22 cellular contexts compared by ENCODE assay signal in the genomic region with DNA sequence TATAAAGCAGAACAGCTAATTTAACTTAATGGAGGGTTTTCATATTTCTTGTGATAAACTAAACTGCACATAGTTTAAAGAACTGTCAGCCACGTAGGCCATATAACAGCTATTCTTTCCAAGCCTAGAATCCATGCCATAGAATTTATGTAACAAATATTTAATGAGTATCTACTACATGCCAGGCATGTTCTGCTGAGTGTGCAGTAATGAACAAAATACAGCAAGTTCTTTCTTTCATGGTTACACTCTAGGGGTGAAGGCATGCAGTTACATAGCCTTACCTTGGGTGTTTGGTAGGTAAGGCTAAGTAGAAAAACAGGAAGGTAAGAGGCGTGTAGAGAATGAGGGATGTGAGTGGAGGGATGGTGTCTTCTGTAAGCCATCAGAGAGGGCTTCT. TPM values are rescaled to one million over a fixed set of nuclear protein-coding genes. Genes with fewer than 3 reads are reported as not detected.
A peak's percentile ranks its signal among the peaks of the same experiment; 100 is the strongest.
DNase-seq lines count a peak whose midpoint lies in the region; ATAC-seq and TF ChIP-seq lines count a peak whose summit lies in the region.
"Had no signal": no experiment of that assay in that cellular context is flagged by ENCODE, and none has a peak within 500 bp of the region (broad histone marks: within the 10 kb centered on the region; RNA-seq: fewer than 3 reads in every experiment).

No MANE protein-coding gene starts in this region.

- no peak overlapping the region for H4K5ac ChIP-seq in IMR-90 (ENCODE audit: low read depth, low read length)

- BruUV-seq in IMR-90 (replicated peaks; lab: Mats Ljungman, UMichigan), result no TSS peak

- H3K79me1 ChIP-seq in IMR-90 (ENCODE audit: low read depth in 1 of 2, low read length in 2 of 2), result peaks cover 20 to 48% of the 10 kb centered on the region in 2 experiments
- H3K79me1 ChIP-seq in trophoblast cell (ENCODE audit: low read length), result peaks cover 6% of the 10 kb centered on the region

- TF ChIP-seq CTCF in IMR-90 (conservative IDR thresholded peaks at IDR 0.05; ENCODE audit: low read depth, low read length), result no peak
- no peak for TF ChIP-seq CTCF in lower leg skin (IDR thresholded peaks at IDR 0.05)

- no peak overlapping the region for H3K23ac ChIP-seq in IMR-90 (ENCODE audit: low read depth, low read length)
- H3K23ac ChIP-seq in trophoblast cell (ENCODE audit: low read length), result no peak overlapping the region

- no peak overlapping the region for H2BK15ac ChIP-seq in IMR-90 (ENCODE audit: low read depth, low read length)

- H2AK5ac ChIP-seq in IMR-90 (ENCODE audit: low read depth, low read length), result no peak overlapping the region
- no peak overlapping the region for H2AK5ac ChIP-seq in trophoblast cell (ENCODE audit: low read length)

- H3K27ac ChIP-seq in IMR-90 (ENCODE audit: insufficient read depth, low read length), result no peak overlapping the region
- no peak overlapping the region for H3K27ac ChIP-seq in trophoblast cell (ENCODE audit: low read depth, low read length)
- H3K27ac ChIP-seq: C4-2B, dorsolateral prefrontal cortex, heart right ventricle, left ventricle myocardium inferior had no signal

- H4K8ac ChIP-seq in IMR-90 (ENCODE audit: low read depth in 2 of 2, low read length in 2 of 2) (no peak overlapping the region), trophoblast cell (ENCODE audit: low read depth, low read length) (no peak overlapping the region)

- no peak overlapping the region for H4K12ac ChIP-seq in trophoblast cell (ENCODE audit: low read depth, low read length)

- no peak overlapping the region for H2AK9ac ChIP-seq in IMR-90 (replicated peaks; ENCODE audit: low read depth, low read length, poor library complexity)

- no peak overlapping the region for H3K9ac ChIP-seq in IMR-90 (ENCODE audit: low read depth, low read length)
- H3K9ac ChIP-seq in trophoblast cell (ENCODE audit: low read length), result no peak overlapping the region

- no peaks in the 10 kb centered on the region for H3K27me3 Mint-ChIP-seq in activated T-cell treated with anti-CD3 and anti-CD28 coated beads, Interleukin-2, amount 50 U/mL, for 24 hours
- H3K27me3 Mint-ChIP-seq in activated naive CD8-positive, alpha-beta T cell treated with anti-CD3 and anti-CD28 coated beads, Interleukin-2, amount 50 U/mL, for 24 hours, result no peaks in the 10 kb centered on the region

- no peak overlapping the region for H3K14ac ChIP-seq in IMR-90 (replicated peaks; ENCODE audit: low read depth, low read length)
- no peak overlapping the region for H3K14ac ChIP-seq in trophoblast cell (ENCODE audit: low read length)

- H3K4ac ChIP-seq in IMR-90 (ENCODE audit: low read depth, low read length) (no peak overlapping the region), trophoblast cell (ENCODE audit: low read depth, low read length) (peak overlapping the region; percentile 39)

- peaks cover 72% of the 10 kb centered on the region for H3K4me1 Mint-ChIP-seq in activated T-cell treated with anti-CD3 and anti-CD28 coated beads, Interleukin-2, amount 50 U/mL, for 24 hours (ENCODE audit: low read depth)
- peaks cover 66% of the 10 kb centered on the region for H3K4me1 Mint-ChIP-seq in activated naive CD8-positive, alpha-beta T cell treated with anti-CD3 and anti-CD28 coated beads, Interleukin-2, amount 50 U/mL, for 24 hours

- H2BK12ac ChIP-seq in trophoblast cell (ENCODE audit: low read length), result no peak overlapping the region

- intact Hi-C loops in IMR-90 (cut with micrococcal nuclease) (loop anchor here (10.0 kb wide), 1 partner anchor 278 kb away; no protein-coding TSS in a partner anchor), lower leg skin (cut with DNase I; ENCODE audit: low total_unique reads) (no loop called here)

- H2AFZ ChIP-seq in IMR-90 (replicated peaks; ENCODE audit: low read length, poor library complexity), result no peak overlapping the region
- H2AFZ ChIP-seq in trophoblast cell (ENCODE audit: insufficient read depth, low read length, poor library complexity), result no peak overlapping the region

- H3K18ac ChIP-seq in IMR-90 (ENCODE audit: low read depth, low read length), result no peak overlapping the region; the same call in 1 of the 2 replicates
- H3K18ac ChIP-seq in trophoblast cell (ENCODE audit: low read length), result no peak overlapping the region

- H3K27ac Mint-ChIP-seq in activated T-cell treated with anti-CD3 and anti-CD28 coated beads, Interleukin-2, amount 50 U/mL, for 24 hours, result peak overlapping the region; percentile 97
- peak overlapping the region; percentile 13 for H3K27ac Mint-ChIP-seq in activated naive CD8-positive, alpha-beta T cell treated with anti-CD3 and anti-CD28 coated beads, Interleukin-2, amount 50 U/mL, for 24 hours
- H3K27ac Mint-ChIP-seq: WTC11 had no signal

- peaks cover 7% of the 10 kb centered on the region; the same call in 1 of the 2 replicates for H3K9me1 ChIP-seq in IMR-90 (ENCODE audit: insufficient read depth, low read length)

- H3K27me3 ChIP-seq in IMR-90 (ENCODE audit: control insufficient read depth, insufficient read depth, low read length) (no peaks in the 10 kb centered on the region), trophoblast cell (ENCODE audit: insufficient read depth, low read length) (no peaks in the 10 kb centered on the region)
- H3K27me3 ChIP-seq: dorsolateral prefrontal cortex, heart right ventricle had no signal

- H3K4me2 ChIP-seq in IMR-90 (ENCODE audit: low read depth, low read length), result no peak overlapping the region; the same call in 1 of the 2 replicates
- no peak overlapping the region for H3K4me2 ChIP-seq in trophoblast cell (ENCODE audit: low read length)

- ATAC-seq in IMR-90 (ENCODE audit: low read depth), result no peak
- ATAC-seq in activated naive CD8-positive, alpha-beta T cell treated with anti-CD3 and anti-CD28 coated beads, Interleukin-2, amount 50 U/mL, for 24 hours, result no peak
- no peak for ATAC-seq in HG03039 (IDR thresholded peaks at IDR 0.05; ENCODE audit: unreplicated experiment)
- ATAC-seq: heart right ventricle, mucosa of descending colon, WTC11 had no signal

- CTCF ChIA-PET in IMR-90 (lab: Yijun Ruan, JAX), result interaction anchor here (0.6 to 2.6 kb wide), 3 partner anchors 10 to 72 kb away, joined by 4 to 8 read pairs (median 8); no protein-coding TSS in a partner anchor

- POLR2A ChIA-PET in IMR-90 (lab: Charles Lee; ENCODE audit: unreplicated experiment), result no interaction called here

- no peak for DNase-seq in activated T-cell treated with anti-CD3 and anti-CD28 coated beads, Interleukin-2, amount 50 U/mL, for 24 hours
- no peak for DNase-seq in activated T-cell treated with anti-CD3 and anti-CD28 coated beads, Interleukin-2, amount 50 U/mL, for 1 hour
- DNase-seq in IMR-90, result no peak
- no peak for DNase-seq in activated naive CD8-positive, alpha-beta T cell treated with anti-CD3 and anti-CD28 coated beads, Interleukin-2, amount 50 U/mL, for 24 hours
- DNase-seq in trophoblast cell, result no peak
- no peak for DNase-seq in lower leg skin (ENCODE audit: low spot score in 2 of 2)
- no peak for DNase-seq in NCI-H82 (lab: John Stamatoyannopoulos, UW)
- DNase-seq: anterior cingulate cortex; central memory CD4-positive, alpha-beta T cell; DMS53; dorsolateral prefrontal cortex; heart right ventricle; Karpas-422; left ventricle myocardium inferior; mucosa of descending colon; NCI-H1048; NCI-H1930; NCI-H226 had no signal

- peaks cover 8% of the 10 kb centered on the region for H3K79me2 ChIP-seq in trophoblast cell (ENCODE audit: control insufficient read depth, insufficient read depth, low read length, poor library complexity)

- H2BK120ac ChIP-seq in IMR-90 (ENCODE audit: low read depth, low read length) (no peak overlapping the region), trophoblast cell (ENCODE audit: insufficient read depth, low read length, poor library complexity) (no peak overlapping the region)

- H2BK5ac ChIP-seq in IMR-90 (ENCODE audit: low read depth, low read length, poor library complexity, severe bottlenecking), result no peak overlapping the region
- no peak overlapping the region for H2BK5ac ChIP-seq in trophoblast cell (ENCODE audit: low read depth, low read length, poor library complexity)

- no peak overlapping the region for H2BK20ac ChIP-seq in IMR-90 (ENCODE audit: low read depth, low read length)

- no peak overlapping the region for H4K91ac ChIP-seq in IMR-90 (ENCODE audit: insufficient read depth, low read depth, low read length)
- no peak overlapping the region for H4K91ac ChIP-seq in trophoblast cell (ENCODE audit: low read depth, low read length)

- peak overlapping the region; percentile 15 for H3K4me3 Mint-ChIP-seq in activated T-cell treated with anti-CD3 and anti-CD28 coated beads, Interleukin-2, amount 50 U/mL, for 24 hours
- H3K4me3 Mint-ChIP-seq in activated naive CD8-positive, alpha-beta T cell treated with anti-CD3 and anti-CD28 coated beads, Interleukin-2, amount 50 U/mL, for 24 hours, result no peak overlapping the region
- H3K4me3 Mint-ChIP-seq: WTC11 had no signal

- H3K36me3 ChIP-seq in IMR-90 (ENCODE audit: control insufficient read depth, insufficient read depth, low read length), result peaks cover 2% of the 10 kb centered on the region; the same call in 1 of the 2 replicates
- H3K36me3 ChIP-seq in trophoblast cell (ENCODE audit: control insufficient read depth in 1 of 2, insufficient read depth in 2 of 2, low read length in 2 of 2), result no peaks in the 10 kb centered on the region
- H3K36me3 ChIP-seq: left ventricle myocardium inferior had no signal

- H3K56ac ChIP-seq in IMR-90 (ENCODE audit: extremely low read depth, insufficient read depth, low read length), result no peak overlapping the region

- no peak for TF ChIP-seq RAD21 in IMR-90 (IDR thresholded peaks at IDR 0.05; ENCODE audit: low read length)

- peaks cover 8% of the 10 kb centered on the region for H3K4me1 ChIP-seq in IMR-90 (ENCODE audit: control insufficient read depth, insufficient read depth, low read length)
- peaks cover 0 to 5% of the 10 kb centered on the region in 2 experiments for H3K4me1 ChIP-seq in trophoblast cell (ENCODE audit: control insufficient read depth in 1 of 2, insufficient read depth in 2 of 2, low read length in 2 of 2)

- peaks cover 4% of the 10 kb centered on the region for H3K9me3 Mint-ChIP-seq in activated T-cell treated with anti-CD3 and anti-CD28 coated beads, Interleukin-2, amount 50 U/mL, for 24 hours
- H3K9me3 Mint-ChIP-seq in activated naive CD8-positive, alpha-beta T cell treated with anti-CD3 and anti-CD28 coated beads, Interleukin-2, amount 50 U/mL, for 24 hours, result peaks cover 4% of the 10 kb centered on the region

- no peak overlapping the region for H3K4me3 ChIP-seq in IMR-90 (ENCODE audit: insufficient read depth, low read depth, low read length)
- H3K4me3 ChIP-seq in trophoblast cell (ENCODE audit: low read depth, low read length), result no peak overlapping the region
- no peak overlapping the region for H3K4me3 ChIP-seq in lower leg skin (ENCODE audit: low read depth, poor library complexity, severe bottlenecking)
- H3K4me3 ChIP-seq: dorsolateral prefrontal cortex, heart right ventricle, left ventricle myocardium inferior, mucosa of descending colon, skin epidermis had no signal

- H4K20me1 ChIP-seq in IMR-90 (ENCODE audit: insufficient read depth, low read length), result peaks cover 41% of the 10 kb centered on the region

- dilution Hi-C loops in IMR-90 (cut with HindIII; ENCODE audit: low sequenced_read_pairs, unreplicated experiment), result no loop called here

- H3K36me3 Mint-ChIP-seq in activated T-cell treated with anti-CD3 and anti-CD28 coated beads, Interleukin-2, amount 50 U/mL, for 24 hours (ENCODE audit: low read depth), result peaks cover 63% of the 10 kb centered on the region
- peaks cover 46% of the 10 kb centered on the region for H3K36me3 Mint-ChIP-seq in activated naive CD8-positive, alpha-beta T cell treated with anti-CD3 and anti-CD28 coated beads, Interleukin-2, amount 50 U/mL, for 24 hours (ENCODE audit: low read depth)

- H3K9me3 ChIP-seq in IMR-90 (ENCODE audit: control insufficient read depth, insufficient read depth, low read length) (no peaks in the 10 kb centered on the region), trophoblast cell (ENCODE audit: insufficient read depth, low read depth, low read length) (no peaks in the 10 kb centered on the region)
- H3K9me3 ChIP-seq: heart right ventricle, left ventricle myocardium inferior, mucosa of descending colon had no signal

- 100% methylated on average over 1 of the region's 2 CpGs; no CpG with 5 or more reads in 1 of the 2 experiments for WGBS in IMR-90 (ENCODE audit: extremely low coverage in 2 of 2, insufficient read length in 1 of 2), 2 experiments
- WGBS in trophoblast cell (ENCODE audit: extremely low coverage, insufficient coverage, insufficient read length), result no CpG with 5 or more reads among the region's 2 CpGs
- WGBS in lower leg skin, 2 donors, result 55 to 67% methylated on average over 2 of the region's 2 CpGs

- TF ChIP-seq POLR2A in IMR-90 (IDR thresholded peaks at IDR 0.05; ENCODE audit: low read depth, low read length) (no peak), lower leg skin (IDR thresholded peaks at IDR 0.05) (no peak)

- in situ Hi-C loops in IMR-90 (cut with MboI; ENCODE audit: low sequenced_read_pairs), result no loop called here

RNA-seq across cellular contexts. Expression of a gene that starts 4.6 kb away (rescaled TPM):
- 43.2 and 95.8 TPM in 2 replicates for total RNA-seq in IMR-90 (2012; rRNA removed)
- polyA plus RNA-seq in IMR-90 (2012; rRNA removed), result 39.0 and 45.3 TPM in 2 replicates
- polyA plus RNA-seq in IMR-90 (2012; cell fraction: cytosol; rRNA removed), result 4.1 and 11.6 TPM in 2 replicates
- polyA plus RNA-seq in IMR-90 (2012; cell fraction: nucleus; rRNA removed; ENCODE audit: low replicate concordance), result 2.4 and 34.6 TPM in 2 replicates
- polyA plus RNA-seq in trophoblast cell (2013), result 41.6 and 42.6 TPM in 2 replicates
- 10 to 100 TPM; 36.6 to 66.0 (median 53.9) TPM for total RNA-seq in lower leg skin
